8 cellular contexts compared by ENCODE assay signal in genomic region chr19:44845612-44846454, GRCh38. TPM values are rescaled to one million over a fixed set of nuclear protein-coding genes. Genes with fewer than 3 reads are reported as not detected.
A peak's percentile ranks its signal among the peaks of the same experiment; 100 is the strongest.
DNase-seq lines count a peak whose midpoint lies in the region; ATAC-seq and TF ChIP-seq lines count a peak whose summit lies in the region.

Gene NECTIN2 (plus strand): TSS chr19:44846297. CDS start chr19:44846526, 229 bp downstream.

- no peaks in the 10 kb centered on the region for H3K9me3 Mint-ChIP-seq in activated T-helper 2 cell treated with anti-CD3 and anti-CD28 coated beads, Interferon-gamma antibody, Interleukin-2, Interleukin-4, amounts not matched to agents 10 μg/mL and 5 μg/mL and 100 μg/mL, durations not matched to agents 14 hours and 24 hours and 36 hours
- H3K9me3 Mint-ChIP-seq in naive thymus-derived CD8-positive, alpha-beta T cell: peaks cover 0 to 2% (median 0%) of the 10 kb centered on the region in 9 donors
- no peaks in the 10 kb centered on the region for H3K9me3 Mint-ChIP-seq in stimulated activated effector memory CD8-positive, alpha-beta T cell treated with anti-CD3 and anti-CD28 coated beads, Interleukin-12 subunit alpha, Interleukin-12 subunit beta, amount 100 ng/mL, for 72 hours

- POLR2A ChIA-PET in naive thymus-derived CD8-positive, alpha-beta T cell (lab: Charles Lee): no interaction called here

- H3K4me3 ChIP-seq in LNCaP clone FGC (ENCODE audit: low read depth, low read length) (peak within 1 kb of the TSS; percentile 83), RWPE2 (ENCODE audit: severe bottlenecking) (peak within 1 kb of the TSS; percentile 100), fibroblast of mammary gland (ENCODE audit: control insufficient read depth, low read depth, low read length) (peak within 1 kb of the TSS; percentile 94)

- H3K27ac Mint-ChIP-seq in activated T-helper 2 cell treated with anti-CD3 and anti-CD28 coated beads, Interferon-gamma antibody, Interleukin-2, Interleukin-4, amounts not matched to agents 10 μg/mL and 5 μg/mL and 100 μg/mL, durations not matched to agents 14 hours and 24 hours and 36 hours: peak within 1 kb of the TSS; percentile 64
- peak within 1 kb of the TSS in 9 of 10 donors; percentile 71 to 95 (median 89) for H3K27ac Mint-ChIP-seq in naive thymus-derived CD8-positive, alpha-beta T cell
- H3K27ac Mint-ChIP-seq in stimulated activated effector memory CD8-positive, alpha-beta T cell treated with anti-CD3 and anti-CD28 coated beads, Interleukin-12 subunit alpha, Interleukin-12 subunit beta, amount 100 ng/mL, for 72 hours: peak within 1 kb of the TSS; percentile 88

- peak within 1 kb of the TSS; percentile 81 for H3K4me3 Mint-ChIP-seq in activated T-helper 2 cell treated with anti-CD3 and anti-CD28 coated beads, Interferon-gamma antibody, Interleukin-2, Interleukin-4, amounts not matched to agents 10 μg/mL and 5 μg/mL and 100 μg/mL, durations not matched to agents 14 hours and 24 hours and 36 hours (ENCODE audit: low read depth)
- peak within 1 kb of the TSS; percentile 84 to 96 (median 90) for H3K4me3 Mint-ChIP-seq in naive thymus-derived CD8-positive, alpha-beta T cell
- H3K4me3 Mint-ChIP-seq in stimulated activated effector memory CD8-positive, alpha-beta T cell treated with anti-CD3 and anti-CD28 coated beads, Interleukin-12 subunit alpha, Interleukin-12 subunit beta, amount 100 ng/mL, for 72 hours: peak within 1 kb of the TSS; percentile 80

- H3K36me3 Mint-ChIP-seq in activated T-helper 2 cell treated with anti-CD3 and anti-CD28 coated beads, Interferon-gamma antibody, Interleukin-2, Interleukin-4, amounts not matched to agents 10 μg/mL and 5 μg/mL and 100 μg/mL, durations not matched to agents 14 hours and 24 hours and 36 hours (ENCODE audit: low read depth): no peaks in the 10 kb centered on the region
- no peaks in the 10 kb centered on the region for H3K36me3 Mint-ChIP-seq in naive thymus-derived CD8-positive, alpha-beta T cell
- H3K36me3 Mint-ChIP-seq in stimulated activated effector memory CD8-positive, alpha-beta T cell treated with anti-CD3 and anti-CD28 coated beads, Interleukin-12 subunit alpha, Interleukin-12 subunit beta, amount 100 ng/mL, for 72 hours: peaks cover 6% of the 10 kb centered on the region

- peak; percentile 54 for TF ChIP-seq CTCF in LNCaP clone FGC (IDR thresholded peaks at IDR 0.05; ENCODE audit: control insufficient read depth, extremely low read depth, insufficient read depth)
- peak; percentile 9 for TF ChIP-seq CTCF in RWPE2 (IDR thresholded peaks at IDR 0.05; ENCODE audit: poor library complexity, severe bottlenecking)
- peak; percentile 89 for TF ChIP-seq CTCF in fibroblast of mammary gland (conservative IDR thresholded peaks at IDR 0.05; ENCODE audit: control insufficient read depth, insufficient read depth, low read depth, low read length)

- peaks cover 15% of the 10 kb centered on the region for H3K4me1 Mint-ChIP-seq in activated T-helper 2 cell treated with anti-CD3 and anti-CD28 coated beads, Interferon-gamma antibody, Interleukin-2, Interleukin-4, amounts not matched to agents 10 μg/mL and 5 μg/mL and 100 μg/mL, durations not matched to agents 14 hours and 24 hours and 36 hours (ENCODE audit: low read depth)
- peaks cover 20 to 45% (median 35%) of the 10 kb centered on the region in 4 donors for H3K4me1 Mint-ChIP-seq in naive thymus-derived CD8-positive, alpha-beta T cell
- H3K4me1 Mint-ChIP-seq in stimulated activated effector memory CD8-positive, alpha-beta T cell treated with anti-CD3 and anti-CD28 coated beads, Interleukin-12 subunit alpha, Interleukin-12 subunit beta, amount 100 ng/mL, for 72 hours: peaks cover 44% of the 10 kb centered on the region

- peak within 1 kb of the TSS; percentile 73 for H3K27ac ChIP-seq in RWPE2 (ENCODE audit: poor library complexity, severe bottlenecking)

- H3K36me3 ChIP-seq in RWPE2 (ENCODE audit: low read depth): no peaks in the 10 kb centered on the region

- H3K4me1 ChIP-seq in RWPE2 (ENCODE audit: insufficient read depth, poor library complexity, severe bottlenecking): no peaks in the 10 kb centered on the region

- intact Hi-C loops in activated T-helper 2 cell treated with anti-CD3 and anti-CD28 coated beads, Interferon-gamma antibody, Interleukin-2, Interleukin-4, amounts not matched to agents 10 μg/mL and 5 μg/mL and 100 μg/mL, durations not matched to agents 14 hours and 24 hours and 36 hours (cut with micrococcal nuclease): loop anchor here (1.0 to 10.0 kb wide), 5 partner anchors 45 to 151 kb away; partner anchors contain the start of genes CEACAM16 and TOMM40

- ATAC-seq in RWPE2 (ENCODE audit: low read depth): peak; percentile 50
- ATAC-seq in naive thymus-derived CD8-positive, alpha-beta T cell: peak; percentile 72 to 74
- ATAC-seq in stimulated activated effector memory CD8-positive, alpha-beta T cell treated with anti-CD3 and anti-CD28 coated beads, Interleukin-12 subunit alpha, Interleukin-12 subunit beta, amount 100 ng/mL, for 72 hours: peak; percentile 79

- H3K27me3 Mint-ChIP-seq in activated T-helper 2 cell treated with anti-CD3 and anti-CD28 coated beads, Interferon-gamma antibody, Interleukin-2, Interleukin-4, amounts not matched to agents 10 μg/mL and 5 μg/mL and 100 μg/mL, durations not matched to agents 14 hours and 24 hours and 36 hours (ENCODE audit: low read depth): peaks cover 33% of the 10 kb centered on the region
- H3K27me3 Mint-ChIP-seq in naive thymus-derived CD8-positive, alpha-beta T cell: peaks cover 8 to 15% (median 12%) of the 10 kb centered on the region in 5 donors

- no peaks in the 10 kb centered on the region for H3K27me3 ChIP-seq in RWPE2 (ENCODE audit: insufficient read depth, poor library complexity, severe bottlenecking)

- H3K9me3 ChIP-seq in RWPE2 (ENCODE audit: severe bottlenecking): no peaks in the 10 kb centered on the region

- DNase-seq in GM04504 (ENCODE audit: low read depth) (peak; percentile 98), LNCaP clone FGC (ENCODE audit: low read depth) (peak; percentile 75), RWPE2 (ENCODE audit: low spot score) (peak; percentile 99), fibroblast of mammary gland (ENCODE audit: low read depth) (peak; percentile 98), cortex of kidney (lab: John Stamatoyannopoulos, UW) (no peak)
- DNase-seq in activated T-helper 2 cell treated with anti-CD3 and anti-CD28 coated beads, Interferon-gamma antibody, Interleukin-2, Interleukin-4, amounts not matched to agents 10 μg/mL and 5 μg/mL and 100 μg/mL, durations not matched to agents 14 hours and 24 hours and 36 hours (ENCODE audit: low spot score): peak; percentile 76
- DNase-seq in naive thymus-derived CD8-positive, alpha-beta T cell: peak; percentile 50 to 81 (median 71)
- DNase-seq in stimulated activated effector memory CD8-positive, alpha-beta T cell treated with anti-CD3 and anti-CD28 coated beads, Interleukin-12 subunit alpha, Interleukin-12 subunit beta, amount 100 ng/mL, for 72 hours (ENCODE audit: low spot score in 2 of 2): peak; percentile 93 to 96

RNA-seq across cellular contexts. Expression of gene NECTIN2, which starts in this region (rescaled TPM):
- 0.27 and 0.37 TPM in 2 replicates for total RNA-seq in activated T-helper 2 cell treated with anti-CD3 and anti-CD28 coated beads, Interferon-gamma antibody, Interleukin-2, Interleukin-4, amounts not matched to agents 10 μg/mL and 5 μg/mL and 100 μg/mL, durations not matched to agents 14 hours and 24 hours and 36 hours
- under 1 TPM; 0.42 to 0.93 TPM for total RNA-seq in naive thymus-derived CD8-positive, alpha-beta T cell
- under 1 TPM in 1 of 3 donors, not detected in 2; 0.47 TPM for polyA plus RNA-seq in naive thymus-derived CD8-positive, alpha-beta T cell

Comparison
In these comparisons a context has a peak if more than half of its experiments do, and no peak if none do; other contexts are left out.
1. Peak in DNase-seq in activated T-helper 2 cell treated with anti-CD3 and anti-CD28 coated beads, Interferon-gamma antibody, Interleukin-2, Interleukin-4, amounts not matched to agents 10 μg/mL and 5 μg/mL and 100 μg/mL, durations not matched to agents 14 hours and 24 hours and 36 hours; RNA of the gene not detected or under 1 TPM.
2. Peak in DNase-seq and ATAC-seq in naive thymus-derived CD8-positive, alpha-beta T cell; RNA of the gene not detected or under 1 TPM.
3. CTCF ChIP-seq: peak in every context shown above with its lines; median percentile 89 in fibroblast of mammary gland; 54 in LNCaP clone FGC; 9 in RWPE2.